In the genomic region with DNA sequence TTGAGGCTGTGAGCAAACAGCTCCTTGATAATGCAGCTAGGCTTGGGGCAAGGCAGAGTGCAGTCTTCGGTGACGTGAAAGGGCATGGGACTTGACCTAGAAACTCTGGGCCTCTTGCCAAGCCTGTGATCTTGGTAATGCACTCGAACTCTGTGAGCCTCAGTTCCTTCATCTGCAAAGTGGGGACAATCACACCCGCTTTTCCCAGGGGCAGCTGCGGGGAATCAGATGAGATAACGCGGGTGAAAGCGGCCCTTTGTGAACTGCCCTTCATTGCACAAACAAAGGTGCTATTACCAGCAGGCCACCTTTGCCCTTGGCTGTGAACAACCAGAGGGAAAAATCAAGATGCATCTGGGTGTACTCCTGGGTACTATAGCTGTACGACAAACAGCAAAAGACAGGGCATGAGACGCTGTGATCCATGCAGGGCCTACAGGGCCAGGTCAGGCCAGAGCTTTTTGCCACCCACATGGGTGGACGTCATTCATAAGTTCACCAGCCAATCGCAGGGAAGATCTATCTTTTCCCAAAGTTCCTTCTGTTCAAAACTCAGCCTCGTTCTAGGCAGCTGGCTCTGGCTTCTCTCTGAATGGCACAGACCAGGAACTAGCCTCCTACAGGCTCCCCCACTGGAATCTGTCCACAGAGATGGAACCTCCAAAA, we compare ENCODE assay signal across 2 cellular contexts.
TF ChIP-seq lines count a peak whose summit lies in the region.

No MANE protein-coding gene starts in this region.

TF ChIP-seq in HCT116, 20 proteins besides CTCF, POLR2A, EP300 and RAD21:
- no peak for TF ChIP-seq TCF7L2 (IDR thresholded peaks at IDR 0.05; ENCODE audit: borderline replicate concordance, extremely low read depth, insufficient read depth, insufficient read length)
- no peak for TF ChIP-seq FOSL1 (IDR thresholded peaks at IDR 0.05; ENCODE audit: low read depth)

TF ChIP-seq in liver, 16 proteins besides CTCF, POLR2A, EP300 and RAD21:
- TF ChIP-seq, protein P1, sequence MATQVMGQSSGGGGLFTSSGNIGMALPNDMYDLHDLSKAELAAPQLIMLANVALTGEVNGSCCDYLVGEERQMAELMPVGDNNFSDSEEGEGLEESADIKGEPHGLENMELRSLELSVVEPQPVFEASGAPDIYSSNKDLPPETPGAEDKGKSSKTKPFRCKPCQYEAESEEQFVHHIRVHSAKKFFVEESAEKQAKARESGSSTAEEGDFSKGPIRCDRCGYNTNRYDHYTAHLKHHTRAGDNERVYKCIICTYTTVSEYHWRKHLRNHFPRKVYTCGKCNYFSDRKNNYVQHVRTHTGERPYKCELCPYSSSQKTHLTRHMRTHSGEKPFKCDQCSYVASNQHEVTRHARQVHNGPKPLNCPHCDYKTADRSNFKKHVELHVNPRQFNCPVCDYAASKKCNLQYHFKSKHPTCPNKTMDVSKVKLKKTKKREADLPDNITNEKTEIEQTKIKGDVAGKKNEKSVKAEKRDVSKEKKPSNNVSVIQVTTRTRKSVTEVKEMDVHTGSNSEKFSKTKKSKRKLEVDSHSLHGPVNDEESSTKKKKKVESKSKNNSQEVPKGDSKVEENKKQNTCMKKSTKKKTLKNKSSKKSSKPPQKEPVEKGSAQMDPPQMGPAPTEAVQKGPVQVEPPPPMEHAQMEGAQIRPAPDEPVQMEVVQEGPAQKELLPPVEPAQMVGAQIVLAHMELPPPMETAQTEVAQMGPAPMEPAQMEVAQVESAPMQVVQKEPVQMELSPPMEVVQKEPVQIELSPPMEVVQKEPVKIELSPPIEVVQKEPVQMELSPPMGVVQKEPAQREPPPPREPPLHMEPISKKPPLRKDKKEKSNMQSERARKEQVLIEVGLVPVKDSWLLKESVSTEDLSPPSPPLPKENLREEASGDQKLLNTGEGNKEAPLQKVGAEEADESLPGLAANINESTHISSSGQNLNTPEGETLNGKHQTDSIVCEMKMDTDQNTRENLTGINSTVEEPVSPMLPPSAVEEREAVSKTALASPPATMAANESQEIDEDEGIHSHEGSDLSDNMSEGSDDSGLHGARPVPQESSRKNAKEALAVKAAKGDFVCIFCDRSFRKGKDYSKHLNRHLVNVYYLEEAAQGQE (IDR thresholded peaks at IDR 0.05) = no peak
- TF ChIP-seq HNF4A (conservative IDR thresholded peaks at IDR 0.05) = peak; percentile 55 to 56
- no peak for TF ChIP-seq NR2F2 (IDR thresholded peaks at IDR 0.05)
- TF ChIP-seq JUND (IDR thresholded peaks at IDR 0.05) = no peak
- TF ChIP-seq HNF4G (IDR thresholded peaks at IDR 0.05) = no peak
- no peak for TF ChIP-seq GABPA (IDR thresholded peaks at IDR 0.05 in 1 of 2, conservative IDR thresholded peaks at IDR 0.05 in 1 of 2)
- peak; percentile 34 for TF ChIP-seq SP1 (IDR thresholded peaks at IDR 0.05)
- peak; percentile 30 to 42 for TF ChIP-seq RXRA (IDR thresholded peaks at IDR 0.05)
- TF ChIP-seq FOXA2 (IDR thresholded peaks at IDR 0.05) = no peak
- TF ChIP-seq, protein P2, sequence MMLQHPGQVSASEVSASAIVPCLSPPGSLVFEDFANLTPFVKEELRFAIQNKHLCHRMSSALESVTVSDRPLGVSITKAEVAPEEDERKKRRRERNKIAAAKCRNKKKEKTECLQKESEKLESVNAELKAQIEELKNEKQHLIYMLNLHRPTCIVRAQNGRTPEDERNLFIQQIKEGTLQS (IDR thresholded peaks at IDR 0.05) = no peak
- TF ChIP-seq YY1 (IDR thresholded peaks at IDR 0.05) = no peak
- TF ChIP-seq FOXA1 (IDR thresholded peaks at IDR 0.05) = no peak
- TF ChIP-seq, protein P3, sequence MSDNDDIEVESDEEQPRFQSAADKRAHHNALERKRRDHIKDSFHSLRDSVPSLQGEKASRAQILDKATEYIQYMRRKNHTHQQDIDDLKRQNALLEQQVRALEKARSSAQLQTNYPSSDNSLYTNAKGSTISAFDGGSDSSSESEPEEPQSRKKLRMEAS (IDR thresholded peaks at IDR 0.05) = no peak
- TF ChIP-seq, protein P4, sequence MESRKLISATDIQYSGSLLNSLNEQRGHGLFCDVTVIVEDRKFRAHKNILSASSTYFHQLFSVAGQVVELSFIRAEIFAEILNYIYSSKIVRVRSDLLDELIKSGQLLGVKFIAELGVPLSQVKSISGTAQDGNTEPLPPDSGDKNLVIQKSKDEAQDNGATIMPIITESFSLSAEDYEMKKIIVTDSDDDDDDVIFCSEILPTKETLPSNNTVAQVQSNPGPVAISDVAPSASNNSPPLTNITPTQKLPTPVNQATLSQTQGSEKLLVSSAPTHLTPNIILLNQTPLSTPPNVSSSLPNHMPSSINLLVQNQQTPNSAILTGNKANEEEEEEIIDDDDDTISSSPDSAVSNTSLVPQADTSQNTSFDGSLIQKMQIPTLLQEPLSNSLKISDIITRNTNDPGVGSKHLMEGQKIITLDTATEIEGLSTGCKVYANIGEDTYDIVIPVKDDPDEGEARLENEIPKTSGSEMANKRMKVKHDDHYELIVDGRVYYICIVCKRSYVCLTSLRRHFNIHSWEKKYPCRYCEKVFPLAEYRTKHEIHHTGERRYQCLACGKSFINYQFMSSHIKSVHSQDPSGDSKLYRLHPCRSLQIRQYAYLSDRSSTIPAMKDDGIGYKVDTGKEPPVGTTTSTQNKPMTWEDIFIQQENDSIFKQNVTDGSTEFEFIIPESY (IDR thresholded peaks at IDR 0.05) = no peak
